Comparison of ENCODE assay signal across 11 cellular contexts in the genomic region with DNA sequence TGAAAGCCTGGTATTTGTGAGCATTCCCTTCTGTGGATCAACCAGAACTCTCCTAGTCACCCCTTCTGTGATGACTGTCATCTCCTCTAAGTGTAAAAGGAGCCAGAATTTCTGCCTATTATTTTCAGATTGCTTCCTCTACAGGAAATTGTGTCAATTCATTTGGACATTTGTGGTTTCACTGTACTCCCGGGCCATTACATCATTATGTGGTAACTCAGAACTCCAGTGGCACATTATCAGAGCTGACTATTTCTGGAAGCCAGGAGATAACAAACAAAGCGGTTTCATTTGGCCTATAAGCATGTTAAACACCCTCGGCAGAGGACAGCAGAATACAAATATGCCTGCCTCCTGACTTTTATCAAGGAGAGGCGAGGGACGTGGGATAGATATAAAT.
DNase-seq lines count a peak whose midpoint lies in the region; ATAC-seq lines count a peak whose summit lies in the region.
"Had no signal": no experiment of that assay in that cellular context is flagged by ENCODE, and none has a peak within 500 bp of the region (broad histone marks: within the 10 kb centered on the region; RNA-seq: fewer than 3 reads in every experiment).

No MANE protein-coding gene starts in this region.

- peak overlapping the region; percentile 3 for H3K4me3 ChIP-seq in endocrine pancreas (ENCODE audit: control insufficient read depth, insufficient read depth, low read length)

- peak; percentile 68 for DNase-seq in H4 (ENCODE audit: low spot score)
- peak; percentile 30 for DNase-seq in NCI-H2107 (lab: John Stamatoyannopoulos, UW)
- DNase-seq in non-pigmented ciliary epithelial cell (ENCODE audit: low read depth) = peak; percentile 52
- no peak for DNase-seq in DMS 273 treated with DMSO at 0.1 percent for 48 hours (lab: John Stamatoyannopoulos, UW)
- DNase-seq in NCI-H1694 treated with DMSO at 0.1 percent for 48 hours (lab: John Stamatoyannopoulos, UW) = no peak
- DNase-seq: activated CD8-positive, alpha-beta memory T cell treated with anti-CD3 and anti-CD28 coated beads, Interleukin-2, amount 50 U/mL, for 4 hours; anterior cingulate cortex; NCI-H1436; stimulated activated CD4-positive, alpha-beta T cell treated with anti-CD3 and anti-CD28 coated beads, Interleukin-15, amount 100 ng/mL, for 24 hours had no signal

- H3K27me3 ChIP-seq in endocrine pancreas (ENCODE audit: control insufficient read depth, insufficient read depth, low read length) = no peaks in the 10 kb centered on the region

- H3K9ac ChIP-seq in endocrine pancreas (ENCODE audit: control insufficient read depth, insufficient read depth, low read length) = no peak overlapping the region

- ATAC-seq in GM19397 (IDR thresholded peaks at IDR 0.05; ENCODE audit: unreplicated experiment) = no peak

- H3K4me1 ChIP-seq in endocrine pancreas (ENCODE audit: control insufficient read depth, insufficient read depth, low read length) = no peaks in the 10 kb centered on the region

- H3K9me3 ChIP-seq in endocrine pancreas (ENCODE audit: control insufficient read depth, low read length) = no peaks in the 10 kb centered on the region

- no peaks in the 10 kb centered on the region for H3K36me3 ChIP-seq in endocrine pancreas (ENCODE audit: control insufficient read depth, insufficient read depth, low read length)

Comparison
In these comparisons a context has a peak if more than half of its experiments do, and no peak if none do; other contexts are left out.
1. DNase-seq: peak in H4 (single experiment), NCI-H2107 (single experiment) and non-pigmented ciliary epithelial cell (single experiment); none in DMS 273 treated with DMSO at 0.1 percent for 48 hours (single experiment) and NCI-H1694 treated with DMSO at 0.1 percent for 48 hours (single experiment).